In the genomic region with DNA sequence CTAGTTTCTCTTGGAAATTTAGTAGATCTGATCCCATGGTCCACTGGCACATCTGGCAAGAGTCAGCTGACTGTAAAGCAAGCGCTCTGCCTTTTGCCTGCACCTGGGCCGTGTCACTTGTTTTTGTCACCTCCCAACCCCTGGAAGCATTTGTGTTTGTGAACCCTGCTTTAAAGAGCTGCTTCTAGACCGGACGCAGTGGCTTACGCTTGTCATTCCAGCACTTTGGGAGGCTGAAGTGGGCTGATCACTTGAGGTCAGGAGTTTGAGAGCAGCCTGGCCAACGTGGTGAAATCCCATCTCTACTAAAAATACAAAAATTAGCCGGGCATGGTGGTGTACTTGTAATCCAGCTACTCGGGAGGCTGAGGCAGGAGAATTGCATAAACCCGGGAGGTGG, we compare ENCODE assay signal across 19 cellular contexts. TPM values are rescaled to one million over a fixed set of nuclear protein-coding genes. Genes with fewer than 3 reads are reported as not detected.
DNase-seq lines count a peak whose midpoint lies in the region; ATAC-seq, FAIRE-seq and TF ChIP-seq lines count a peak whose summit lies in the region.
"Had no signal": no experiment of that assay in that cellular context is flagged by ENCODE, and none has a peak within 500 bp of the region (broad histone marks: within the 10 kb centered on the region; RNA-seq: fewer than 3 reads in every experiment).

No MANE protein-coding gene starts in this region.

- POLR2A ChIA-PET in H1 (lab: Charles Lee; ENCODE audit: partially characterized antibody) = interaction anchor here (0.7 to 2.3 kb wide), 4 partner anchors 9 to 54 kb away, joined by 3 to 10 read pairs (median 4); partner anchors contain the start of genes ALKBH7 and PSPN

- H4K91ac ChIP-seq in H1 (replicated peaks; ENCODE audit: insufficient read length, low read length) = peak overlapping the region; percentile 8

- no peak overlapping the region for H3K27ac Mint-ChIP-seq in T-helper 17 cell
- H3K27ac Mint-ChIP-seq in stimulated activated effector memory CD8-positive, alpha-beta T cell treated with anti-CD3 and anti-CD28 coated beads, Interleukin-12 subunit alpha, Interleukin-12 subunit beta, amount 100 ng/mL, for 72 hours = peak overlapping the region; percentile 98

- H2BK120ac ChIP-seq in H1 (replicated peaks; ENCODE audit: low read depth, low read length) = no peak overlapping the region

- peaks cover 17% of the 10 kb centered on the region for H3K4me1 Mint-ChIP-seq in activated T-cell treated with anti-CD3 and anti-CD28 coated beads, Interleukin-2, amount 50 U/mL, for 4 hours (ENCODE audit: low read depth)
- peaks cover 14% of the 10 kb centered on the region for H3K4me1 Mint-ChIP-seq in T-helper 17 cell
- peaks cover 21% of the 10 kb centered on the region for H3K4me1 Mint-ChIP-seq in stimulated activated effector memory CD8-positive, alpha-beta T cell treated with anti-CD3 and anti-CD28 coated beads, Interleukin-12 subunit alpha, Interleukin-12 subunit beta, amount 100 ng/mL, for 72 hours

- peaks cover 0 to 2% (median 0%) of the 10 kb centered on the region in 4 experiments; a peak in 2 of 7 replicates for H3K4me1 ChIP-seq in H1 (replicated peaks in 1 of 4; ENCODE audit: control insufficient read depth in 3 of 4, insufficient read depth in 4 of 4, low read length in 3 of 4)
- peaks cover 0 to 6% of the 10 kb centered on the region in 2 donors for H3K4me1 ChIP-seq in kidney (ENCODE audit: control insufficient read depth in 1 of 2, insufficient read depth in 1 of 2, low read depth in 1 of 2, low read length in 2 of 2)
- H3K4me1 ChIP-seq: uterus had no signal

- H3K9ac ChIP-seq in H1 (replicated peaks in 1 of 4; ENCODE audit: extremely low read depth in 1 of 4, low read depth in 3 of 4, low read length in 3 of 4) (no peak overlapping the region), kidney (ENCODE audit: low read length in 2 of 2) (no peak overlapping the region)

- no peak overlapping the region for H2AK5ac ChIP-seq in H1 (ENCODE audit: low read depth, low read length)

- CTCF ChIA-PET in H1 (lab: Charles Lee; ENCODE audit: partially characterized antibody) = interaction anchor here (1.5 kb wide), 1 partner anchor 145 kb away, joined by 7 read pairs; no protein-coding TSS in a partner anchor

- no peak overlapping the region for H4K5ac ChIP-seq in H1 (ENCODE audit: insufficient read length, low read depth, low read length)

- H3K9me3 Mint-ChIP-seq in activated T-cell treated with anti-CD3 and anti-CD28 coated beads, Interleukin-2, amount 50 U/mL, for 4 hours = no peaks in the 10 kb centered on the region
- no peaks in the 10 kb centered on the region for H3K9me3 Mint-ChIP-seq in stimulated activated effector memory CD8-positive, alpha-beta T cell treated with anti-CD3 and anti-CD28 coated beads, Interleukin-12 subunit alpha, Interleukin-12 subunit beta, amount 100 ng/mL, for 72 hours

- peaks cover 11% of the 10 kb centered on the region for H3K36me3 Mint-ChIP-seq in activated T-cell treated with anti-CD3 and anti-CD28 coated beads, Interleukin-2, amount 50 U/mL, for 4 hours (ENCODE audit: insufficient read depth)
- H3K36me3 Mint-ChIP-seq in T-helper 17 cell (ENCODE audit: low read depth) = peaks cover 3% of the 10 kb centered on the region
- H3K36me3 Mint-ChIP-seq in stimulated activated effector memory CD8-positive, alpha-beta T cell treated with anti-CD3 and anti-CD28 coated beads, Interleukin-12 subunit alpha, Interleukin-12 subunit beta, amount 100 ng/mL, for 72 hours = peaks cover 74% of the 10 kb centered on the region

- no peaks in the 10 kb centered on the region for H3K27me3 Mint-ChIP-seq in activated T-cell treated with anti-CD3 and anti-CD28 coated beads, Interleukin-2, amount 50 U/mL, for 4 hours (ENCODE audit: low read depth)
- no peaks in the 10 kb centered on the region for H3K27me3 Mint-ChIP-seq in T-helper 17 cell

- no peaks in the 10 kb centered on the region for H3K9me3 ChIP-seq in T-helper 17 cell (ENCODE audit: control insufficient read depth, low read length, poor library complexity, severe bottlenecking)
- no peaks in the 10 kb centered on the region for H3K9me3 ChIP-seq in H1 (ENCODE audit: insufficient read depth in 2 of 2, low read depth in 1 of 2, low read length in 1 of 2)
- no peaks in the 10 kb centered on the region for H3K9me3 ChIP-seq in kidney (ENCODE audit: control insufficient read depth in 1 of 2, low read length in 2 of 2)
- H3K9me3 ChIP-seq: SJSA1, uterus had no signal

- H3K14ac ChIP-seq in H1 (ENCODE audit: insufficient read length) = no peak overlapping the region

- no peak for ATAC-seq in activated T-cell treated with anti-CD3 and anti-CD28 coated beads, Interleukin-2, amount 50 U/mL, for 4 hours
- ATAC-seq in T-helper 17 cell = no peak
- no peak for ATAC-seq in stimulated activated effector memory CD8-positive, alpha-beta T cell treated with anti-CD3 and anti-CD28 coated beads, Interleukin-12 subunit alpha, Interleukin-12 subunit beta, amount 100 ng/mL, for 72 hours
- no peak for ATAC-seq in HG03378 (IDR thresholded peaks at IDR 0.05; ENCODE audit: unreplicated experiment)
- ATAC-seq in GM19395 (IDR thresholded peaks at IDR 0.05; ENCODE audit: unreplicated experiment) = no peak

- H3K27ac ChIP-seq in H1 (ENCODE audit: low read depth, low read length) (no peak overlapping the region), kidney (ENCODE audit: low read depth in 2 of 2, low read length in 2 of 2) (no peak overlapping the region)
- H3K27ac ChIP-seq: SJSA1 had no signal

- no peak for TF ChIP-seq EP300 in H1 (IDR thresholded peaks at IDR 0.05; ENCODE audit: borderline replicate concordance in 1 of 2, low read depth in 2 of 2, low read length in 2 of 2)

- H2BK15ac ChIP-seq in H1 (ENCODE audit: low read length) = no peak overlapping the region

- H2BK20ac ChIP-seq in H1 (ENCODE audit: low read length) = no peak overlapping the region

- H3K56ac ChIP-seq in H1 (replicated peaks; ENCODE audit: insufficient read length, low read depth, low read length) = no peak overlapping the region

- H3K4me2 ChIP-seq in H1 (ENCODE audit: insufficient read depth in 1 of 2, low read depth in 2 of 2, low read length in 2 of 2) = no peak overlapping the region

- TF ChIP-seq CTCF in H1 (IDR thresholded peaks at IDR 0.05; ENCODE audit: control extremely low read depth in 1 of 3, insufficient read depth in 1 of 3, low read depth in 1 of 3, low read length in 3 of 3) = no peak
- no peak for TF ChIP-seq CTCF in kidney (IDR thresholded peaks at IDR 0.05; ENCODE audit: borderline replicate concordance, extremely low read depth, insufficient read depth)

- TF ChIP-seq RAD21 in H1 (IDR thresholded peaks at IDR 0.05 in 1 of 2, conservative IDR thresholded peaks at IDR 0.05 in 1 of 2; ENCODE audit: low read depth in 2 of 2, low read length in 2 of 2) = no peak

- H2BK5ac ChIP-seq in H1 (ENCODE audit: low read depth, low read length) = no peak overlapping the region

- H2BK12ac ChIP-seq in H1 (ENCODE audit: low read depth, low read length) = no peak overlapping the region

- FAIRE-seq in H1 (lab: Jason Lieb, UNC) (no peak), kidney (lab: Jason Lieb, UNC) (no peak)

- DNase-seq in activated T-cell treated with anti-CD3 and anti-CD28 coated beads, Interleukin-2, amount 50 U/mL, for 4 hours = no peak
- no peak for DNase-seq in activated T-cell treated with anti-CD3 and anti-CD28 coated beads, Interleukin-2, amount 50 U/mL, for 1 hour
- DNase-seq in T-helper 17 cell (no peak), H1 (ENCODE audit: low read depth in 1 of 2, low spot score in 2 of 2) (no peak), kidney (no peak)
- no peak for DNase-seq in stimulated activated effector memory CD8-positive, alpha-beta T cell treated with anti-CD3 and anti-CD28 coated beads, Interleukin-12 subunit alpha, Interleukin-12 subunit beta, amount 100 ng/mL, for 72 hours (ENCODE audit: low spot score in 2 of 2)
- DNase-seq: ACHN; DMS 273 treated with DMSO at 0.1 percent for 48 hours; effector CD4-positive, alpha-beta T cell; H7; NCI-H1048; NCI-H2171 treated with DMSO at 0.1 percent for 48 hours; occipital lobe; stimulated activated naive CD4-positive, alpha-beta T cell; uterus had no signal

- 92% methylated on average over 9 of the region's 9 CpGs; no CpG with 5 or more reads in 1 of the 2 experiments for WGBS in H1 (ENCODE audit: extremely low coverage in 1 of 2, insufficient coverage in 1 of 2, insufficient read length in 1 of 2, insufficient replicate concordance in 2 of 2, low coverage in 1 of 2, low lambda C conversion rate in 2 of 2, missing lambda C conversion rate in 1 of 2), 2 experiments

- no peak overlapping the region for H3K23ac ChIP-seq in H1 (ENCODE audit: insufficient read length)

- H3K18ac ChIP-seq in H1 (ENCODE audit: extremely low read depth, low read length) = no peak overlapping the region

- H4K8ac ChIP-seq in H1 (ENCODE audit: extremely low read depth, insufficient read depth, low read length) = no peak overlapping the region

- intact Hi-C loops in kidney (cut with DNase I) = no loop called here

- TF ChIP-seq POLR2A in H1 (IDR thresholded peaks at IDR 0.05; ENCODE audit: control extremely low read depth in 1 of 2, low read depth in 2 of 2, low read length in 2 of 2) = no peak

- peaks cover 5 to 29% (median 16%) of the 10 kb centered on the region in 4 experiments; a peak in 6 of 8 replicates for H3K36me3 ChIP-seq in H1 (ENCODE audit: control insufficient read depth in 2 of 4, insufficient read depth in 4 of 4, low read length in 3 of 4)
- peaks cover 7 to 12% of the 10 kb centered on the region in 2 donors for H3K36me3 ChIP-seq in kidney (ENCODE audit: control insufficient read depth in 1 of 2, insufficient read depth in 2 of 2, low read length in 2 of 2)
- H3K36me3 ChIP-seq: uterus had no signal

- H4K20me1 ChIP-seq in H1 (replicated peaks in 1 of 2; ENCODE audit: control insufficient read depth in 1 of 2, insufficient read depth in 2 of 2, low read length in 2 of 2) = peaks cover 0 to 1% of the 10 kb centered on the region in 2 experiments

- no peak overlapping the region for H2AFZ ChIP-seq in H1 (ENCODE audit: low read length)

- H3K4ac ChIP-seq in H1 (replicated peaks; ENCODE audit: insufficient read length, low read depth, low read length) = no peak overlapping the region

- H3K4me3 Mint-ChIP-seq in activated T-cell treated with anti-CD3 and anti-CD28 coated beads, Interleukin-2, amount 50 U/mL, for 4 hours = peak overlapping the region; percentile 95
- H3K4me3 Mint-ChIP-seq in T-helper 17 cell = peak overlapping the region; percentile 49
- peak overlapping the region; percentile 99 for H3K4me3 Mint-ChIP-seq in stimulated activated effector memory CD8-positive, alpha-beta T cell treated with anti-CD3 and anti-CD28 coated beads, Interleukin-12 subunit alpha, Interleukin-12 subunit beta, amount 100 ng/mL, for 72 hours

- peaks cover 4% of the 10 kb centered on the region for H3K79me1 ChIP-seq in H1 (ENCODE audit: low read depth, low read length)

- peaks cover 5% of the 10 kb centered on the region; the same call in 1 of the 2 replicates for H3K23me2 ChIP-seq in H1 (ENCODE audit: low read depth, low read length)

- H3K4me3 ChIP-seq in H1 (ENCODE audit: extremely low read depth in 1 of 4, insufficient read depth in 2 of 4, low read depth in 3 of 4, low read length in 4 of 4) = no peak overlapping the region
- no peak overlapping the region for H3K4me3 ChIP-seq in kidney (ENCODE audit: low read length in 2 of 2)
- H3K4me3 ChIP-seq: SJSA1, uterus had no signal

- peaks cover 0 to 6% of the 10 kb centered on the region in 2 experiments; a peak in 2 of 4 replicates for H3K79me2 ChIP-seq in H1 (ENCODE audit: control insufficient read depth in 1 of 2, insufficient read depth in 2 of 2, low read length in 2 of 2)

- H3K27me3 ChIP-seq in H1 (replicated peaks in 1 of 4; ENCODE audit: control insufficient read depth in 3 of 4, extremely low read depth in 1 of 4, insufficient read depth in 3 of 4, low read length in 3 of 4) = no peaks in the 10 kb centered on the region
- H3K27me3 ChIP-seq: SJSA1, uterus had no signal

RNA-seq across cellular contexts. Expression of gene CLPP, which starts 2.1 kb away (rescaled TPM):
- total RNA-seq in activated T-cell treated with anti-CD3 and anti-CD28 coated beads, Interleukin-2, amount 50 U/mL, for 4 hours = 100 to 1,000 TPM; 228 to 249 (median 237) TPM
- 10 to 100 TPM; 75.9 to 82.7 TPM for total RNA-seq in T-helper 17 cell
- 86.3 and 88.7 TPM in 2 replicates for total RNA-seq in H1 (2021; fragmentation: NEBNext Ultra II Directional; extraction: Animal tissue kit (Norgen Biotek cat#: 25700))
- 280 and 387 TPM in 2 replicates for polyA plus RNA-seq in H1 (2011; rRNA removed)
- 164 TPM for polyA plus RNA-seq in H1 (2011; cell fraction: cytosol; rRNA removed)
- polyA plus RNA-seq in H1 (2011; cell fraction: nucleus; rRNA removed) = 121 TPM
- polyA plus RNA-seq in H1 (2012, experiment 1 of 2) = 66.2 to 76.4 TPM (median 68.1 TPM) in 4 replicates
- polyA plus RNA-seq in H1 (2012, experiment 2 of 2) = 93.6 TPM
- polyA plus RNA-seq in H1 (2013, experiment 1 of 2) = 135 TPM
- 140 TPM for polyA plus RNA-seq in H1 (2013, experiment 2 of 2)
- 21.4 and 24.7 TPM in 2 replicates for polyA minus RNA-seq in H1 (2011; rRNA and poly(A)+ RNA removed)
- 34.5 TPM for polyA minus RNA-seq in H1 (2011; cell fraction: cytosol; rRNA and poly(A)+ RNA removed)
- 27.3 TPM for polyA minus RNA-seq in H1 (2011; cell fraction: nucleus; rRNA and poly(A)+ RNA removed)
- 63.7 TPM for total RNA-seq in kidney
- 104 TPM for polyA plus RNA-seq in kidney (ENCODE audit: insufficient read depth, low read depth, low replicate concordance)

RNA-seq across cellular contexts. Expression of gene ALKBH7, which starts 9.2 kb away (rescaled TPM):
- 10 to 100 TPM; 28.8 to 37.7 (median 36.3) TPM for total RNA-seq in activated T-cell treated with anti-CD3 and anti-CD28 coated beads, Interleukin-2, amount 50 U/mL, for 4 hours
- total RNA-seq in T-helper 17 cell (10 to 100 TPM; 44.1 to 47.6 TPM), kidney (70.3 TPM)
- 66.3 and 75.6 TPM in 2 replicates for total RNA-seq in H1 (2021; fragmentation: NEBNext Ultra II Directional; extraction: Animal tissue kit (Norgen Biotek cat#: 25700))
- polyA plus RNA-seq in H1 (2011; rRNA removed) (100 and 145 TPM in 2 replicates), kidney (ENCODE audit: insufficient read depth, low read depth, low replicate concordance) (175 TPM)
- 57.2 TPM for polyA plus RNA-seq in H1 (2011; cell fraction: cytosol; rRNA removed)
- 63.6 TPM for polyA plus RNA-seq in H1 (2011; cell fraction: nucleus; rRNA removed)
- 25.5 to 66.0 TPM (median 58.6 TPM) in 4 replicates for polyA plus RNA-seq in H1 (2012, experiment 1 of 2)
- 88.7 TPM for polyA plus RNA-seq in H1 (2012, experiment 2 of 2)
- 40.9 TPM for polyA plus RNA-seq in H1 (2013, experiment 1 of 2)
- 38.2 TPM for polyA plus RNA-seq in H1 (2013, experiment 2 of 2)
- polyA minus RNA-seq in H1 (2011; rRNA and poly(A)+ RNA removed) = 5.5 and 9.5 TPM in 2 replicates
- polyA minus RNA-seq in H1 (2011; cell fraction: cytosol; rRNA and poly(A)+ RNA removed) = 29.0 TPM
- 16.0 TPM for polyA minus RNA-seq in H1 (2011; cell fraction: nucleus; rRNA and poly(A)+ RNA removed)

RNA-seq across cellular contexts. Expression of gene PSPN, which starts 12.3 kb away (rescaled TPM):
- total RNA-seq in activated T-cell treated with anti-CD3 and anti-CD28 coated beads, Interleukin-2, amount 50 U/mL, for 4 hours = 1 to 10 TPM; 1.4 to 1.9 (median 1.4) TPM
- total RNA-seq in T-helper 17 cell (1 to 10 TPM; 1.3 to 1.5 TPM), kidney (2.0 TPM)
- total RNA-seq in H1 (2021; fragmentation: NEBNext Ultra II Directional; extraction: Animal tissue kit (Norgen Biotek cat#: 25700)) = 1.9 and 2.1 TPM in 2 replicates
- polyA plus RNA-seq in H1 (2011; rRNA removed) (1.0 and 1.4 TPM in 2 replicates), kidney (ENCODE audit: insufficient read depth, low read depth, low replicate concordance) (1.9 TPM)
- 0.67 TPM for polyA plus RNA-seq in H1 (2011; cell fraction: cytosol; rRNA removed)
- 1.1 TPM for polyA plus RNA-seq in H1 (2011; cell fraction: nucleus; rRNA removed)
- 1.0 to 1.3 TPM (median 1.1 TPM) in 4 replicates for polyA plus RNA-seq in H1 (2012, experiment 1 of 2)
- 1.2 TPM for polyA plus RNA-seq in H1 (2012, experiment 2 of 2)
- 0.83 TPM for polyA plus RNA-seq in H1 (2013, experiment 1 of 2)
- polyA plus RNA-seq in H1 (2013, experiment 2 of 2) = 0.81 TPM
- 0.51 and 0.54 TPM in 2 replicates for polyA minus RNA-seq in H1 (2011; rRNA and poly(A)+ RNA removed)
- 2.6 TPM for polyA minus RNA-seq in H1 (2011; cell fraction: cytosol; rRNA and poly(A)+ RNA removed)
- 0.60 TPM for polyA minus RNA-seq in H1 (2011; cell fraction: nucleus; rRNA and poly(A)+ RNA removed)

RNA-seq across cellular contexts. Expression of gene GTF2F1, which starts 29.5 kb away (rescaled TPM):
- total RNA-seq in activated T-cell treated with anti-CD3 and anti-CD28 coated beads, Interleukin-2, amount 50 U/mL, for 4 hours = 10 to 100 TPM; 68.6 to 77.9 (median 75.1) TPM
- 10 to 100 TPM; 67.2 to 68.7 TPM for total RNA-seq in T-helper 17 cell
- total RNA-seq in H1 (2021; fragmentation: NEBNext Ultra II Directional; extraction: Animal tissue kit (Norgen Biotek cat#: 25700)) = 56.3 and 60.8 TPM in 2 replicates
- 29.3 and 38.5 TPM in 2 replicates for polyA plus RNA-seq in H1 (2011; rRNA removed)
- polyA plus RNA-seq in H1 (2011; cell fraction: cytosol; rRNA removed) = 62.3 TPM
- polyA plus RNA-seq in H1 (2011; cell fraction: nucleus; rRNA removed) = 44.0 TPM
- polyA plus RNA-seq in H1 (2012, experiment 1 of 2) = 62.5 to 69.8 TPM (median 66.6 TPM) in 4 replicates
- 35.4 TPM for polyA plus RNA-seq in H1 (2012, experiment 2 of 2)
- polyA plus RNA-seq in H1 (2013, experiment 1 of 2) = 56.6 TPM
- 49.7 TPM for polyA plus RNA-seq in H1 (2013, experiment 2 of 2)
- 30.4 TPM in 2 replicates for polyA minus RNA-seq in H1 (2011; rRNA and poly(A)+ RNA removed)
- 33.5 TPM for polyA minus RNA-seq in H1 (2011; cell fraction: cytosol; rRNA and poly(A)+ RNA removed)
- 13.9 TPM for polyA minus RNA-seq in H1 (2011; cell fraction: nucleus; rRNA and poly(A)+ RNA removed)
- total RNA-seq in kidney = 61.7 TPM
- 44.1 TPM for polyA plus RNA-seq in kidney (ENCODE audit: insufficient read depth, low read depth, low replicate concordance)

RNA-seq across cellular contexts. Expression of gene ACER1, which starts 30.0 kb away (rescaled TPM):
- under 1 TPM; 0.13 to 0.22 (median 0.15) TPM for total RNA-seq in activated T-cell treated with anti-CD3 and anti-CD28 coated beads, Interleukin-2, amount 50 U/mL, for 4 hours
- total RNA-seq in T-helper 17 cell (1 to 10 TPM in 1 of 2 donors, under 1 TPM in 1; 0.99 to 1.5 TPM), kidney (not detected)
- not detected in 2 replicates for total RNA-seq in H1 (2021; fragmentation: NEBNext Ultra II Directional; extraction: Animal tissue kit (Norgen Biotek cat#: 25700))
- polyA plus RNA-seq in H1 (2011; rRNA removed) (0.05 TPM in 1 of 2 replicates, not detected in the other), kidney (ENCODE audit: insufficient read depth, low read depth, low replicate concordance) (not detected)
- polyA plus RNA-seq in H1 (2011; cell fraction: cytosol; rRNA removed) = not detected
- polyA plus RNA-seq in H1 (2011; cell fraction: nucleus; rRNA removed) = not detected
- not detected in 4 replicates for polyA plus RNA-seq in H1 (2012, experiment 1 of 2)
- not detected for polyA plus RNA-seq in H1 (2012, experiment 2 of 2)
- not detected for polyA plus RNA-seq in H1 (2013, experiment 1 of 2)
- polyA plus RNA-seq in H1 (2013, experiment 2 of 2) = not detected
- polyA minus RNA-seq in H1 (2011; rRNA and poly(A)+ RNA removed) = not detected in 2 replicates
- not detected for polyA minus RNA-seq in H1 (2011; cell fraction: cytosol; rRNA and poly(A)+ RNA removed)
- not detected for polyA minus RNA-seq in H1 (2011; cell fraction: nucleus; rRNA and poly(A)+ RNA removed)
- total RNA-seq: H7, liver, occipital lobe, SJSA1 had no signal

Comparison
In these comparisons a context has a peak if more than half of its experiments do, and no peak if none do; other contexts are left out.
1. H3K4me3 Mint-ChIP-seq: peak in every context shown above with its lines; median percentile 99 in stimulated activated effector memory CD8-positive, alpha-beta T cell treated with anti-CD3 and anti-CD28 coated beads, Interleukin-12 subunit alpha, Interleukin-12 subunit beta, amount 100 ng/mL, for 72 hours; 95 in activated T-cell treated with anti-CD3 and anti-CD28 coated beads, Interleukin-2, amount 50 U/mL, for 4 hours; 49 in T-helper 17 cell.